ENCODE assay signal across 8 cellular contexts in the genomic region with DNA sequence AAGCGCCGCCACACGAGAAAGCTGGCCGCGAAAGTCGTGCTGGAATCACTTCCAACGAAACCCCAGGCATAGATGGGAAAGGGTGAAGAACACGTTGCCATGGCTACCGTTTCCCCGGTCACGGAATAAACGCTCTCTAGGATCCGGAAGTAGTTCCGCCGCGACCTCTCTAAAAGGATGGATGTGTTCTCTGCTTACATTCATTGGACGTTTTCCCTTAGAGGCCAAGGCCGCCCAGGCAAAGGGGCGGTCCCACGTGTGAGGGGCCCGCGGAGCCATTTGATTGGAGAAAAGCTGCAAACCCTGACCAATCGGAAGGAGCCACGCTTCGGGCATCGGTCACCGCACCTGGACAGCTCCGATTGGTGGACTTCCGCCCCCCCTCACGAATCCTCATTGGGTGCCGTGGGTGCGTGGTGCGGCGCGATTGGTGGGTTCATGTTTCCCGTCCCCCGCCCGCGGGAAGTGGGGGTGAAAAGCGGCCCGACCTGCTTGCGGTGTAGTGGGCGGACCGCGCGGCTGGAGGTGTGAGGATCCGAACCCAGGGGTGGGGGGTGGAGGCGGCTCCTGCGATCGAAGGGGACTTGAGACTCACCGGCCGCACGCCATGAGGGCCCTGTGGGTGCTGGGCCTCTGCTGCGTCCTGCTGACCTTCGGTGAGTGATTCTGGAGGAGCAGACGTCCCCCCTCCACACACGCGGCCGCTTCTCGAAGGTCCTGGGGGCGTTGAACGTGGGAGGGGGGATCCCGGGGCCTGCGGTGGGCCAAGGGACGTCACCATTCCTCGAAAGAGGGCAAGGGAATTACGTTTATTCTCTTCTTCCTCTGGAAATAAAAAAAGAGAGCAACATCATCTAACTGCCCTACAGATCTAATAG. TPM values are rescaled to one million over a fixed set of nuclear protein-coding genes. Genes with fewer than 3 reads are reported as not detected.
A peak's percentile ranks its signal among the peaks of the same experiment; 100 is the strongest.
DNase-seq lines count a peak whose midpoint lies in the region; ATAC-seq and TF ChIP-seq lines count a peak whose summit lies in the region.

A gene (plus strand): TSS at position 502 of the 878 bp plus-strand sequence. CDS start 106 bp downstream, at position 608.

- peak within 1 kb of the TSS; percentile 99 to 100 (median 100) for H3K27ac Mint-ChIP-seq in CD8-positive, alpha-beta memory T cell

- peak within 1 kb of the TSS; percentile 89 to 98 (median 94) for H3K4me3 Mint-ChIP-seq in CD8-positive, alpha-beta memory T cell

- no peaks in the 10 kb centered on the region for H3K9me3 ChIP-seq in CD8-positive, alpha-beta memory T cell (ENCODE audit: low read length)
- no peaks in the 10 kb centered on the region for H3K9me3 ChIP-seq in lower lobe of right lung

- POLR2A ChIA-PET in CD8-positive, alpha-beta memory T cell (lab: Charles Lee): interaction anchor here (0.6 to 3.1 kb wide), 18 partner anchors 10 to 1184 kb away, joined by 3 to 68 read pairs (median 4); a partner anchor contains a TSS

- peaks cover 0 to 6% (median 2%) of the 10 kb centered on the region in 5 donors for H3K9me3 Mint-ChIP-seq in CD8-positive, alpha-beta memory T cell

- TF ChIP-seq CTCF in lower lobe of right lung (IDR thresholded peaks at IDR 0.05): no peak

- peak within 1 kb of the TSS; percentile 93 for H3K27ac ChIP-seq in CD8-positive, alpha-beta memory T cell (ENCODE audit: low read depth, low read length)
- H3K27ac ChIP-seq in lower lobe of right lung: peak within 1 kb of the TSS; percentile 98

- CTCF ChIA-PET in CD8-positive, alpha-beta memory T cell (lab: Charles Lee): interaction anchor here (0.8 to 4.0 kb wide), 9 partner anchors 10 to 50 kb away, joined by 3 to 23 read pairs (median 5); a partner anchor contains a TSS

- H3K4me1 Mint-ChIP-seq in CD8-positive, alpha-beta memory T cell: peaks cover 56 to 75% (median 71%) of the 10 kb centered on the region in 3 donors

- H3K36me3 ChIP-seq in CD8-positive, alpha-beta memory T cell (ENCODE audit: insufficient read depth, low read length): peaks cover 22% of the 10 kb centered on the region
- H3K36me3 ChIP-seq in lower lobe of right lung: peaks cover 32% of the 10 kb centered on the region

- H3K36me3 Mint-ChIP-seq in CD8-positive, alpha-beta memory T cell: peaks cover 15 to 61% (median 21%) of the 10 kb centered on the region in 3 donors

- peak within 1 kb of the TSS; percentile 74 for H3K4me3 ChIP-seq in CD8-positive, alpha-beta memory T cell (ENCODE audit: low read length)
- H3K4me3 ChIP-seq in lower lobe of right lung: peak within 1 kb of the TSS; percentile 85

- intact Hi-C loops in lower lobe of right lung (cut with DNase I): no loop called here

- ATAC-seq in GM19468 (IDR thresholded peaks at IDR 0.05; ENCODE audit: extremely low read depth, unreplicated experiment) (peak; percentile 60), lower lobe of right lung (peak; percentile 94 to 97)

- peaks cover 0 to 11% of the 10 kb centered on the region in 2 donors for H3K27me3 Mint-ChIP-seq in CD8-positive, alpha-beta memory T cell

- H3K4me1 ChIP-seq in CD8-positive, alpha-beta memory T cell (ENCODE audit: insufficient read depth, low read length): peaks cover 57% of the 10 kb centered on the region
- peaks cover 47% of the 10 kb centered on the region for H3K4me1 ChIP-seq in lower lobe of right lung

- H3K27me3 ChIP-seq in CD8-positive, alpha-beta memory T cell (ENCODE audit: insufficient read depth, low read length, poor library complexity, severe bottlenecking): no peaks in the 10 kb centered on the region
- no peaks in the 10 kb centered on the region for H3K27me3 ChIP-seq in lower lobe of right lung (ENCODE audit: low read depth)

- peak; percentile 99 to 100 (median 100) for DNase-seq in CD8-positive, alpha-beta memory T cell
- DNase-seq in HS-5 (ENCODE audit: low read depth): peak; percentile 99
- DNase-seq in NK-92 treated with Interleukin-12 subunit alpha and Interleukin-12 subunit beta, amount 100 ng/mL, for 24 hours (lab: John Stamatoyannopoulos, UW): peak; percentile 98
- DNase-seq in activated CD8-positive, alpha-beta memory T cell treated with anti-CD3 and anti-CD28 coated beads for 24 hours: peak; percentile 99
- peak; percentile 99 for DNase-seq in effector CD4-positive, alpha-beta T cell
- DNase-seq in lower lobe of right lung: peak; percentile 99
- peak; percentile 98 to 100 (median 99) for DNase-seq in stimulated activated CD4-positive, alpha-beta T cell treated with anti-CD3 and anti-CD28 coated beads, TNF-alpha, amount 100 ng/mL, for 24 hours (ENCODE audit: low read depth in 3 of 3)

RNA-seq across cellular contexts. Expression of the gene that starts here (rescaled TPM):
- 100 to 1,000 TPM; 461 to 488 TPM for total RNA-seq in CD8-positive, alpha-beta memory T cell
- polyA plus RNA-seq in CD8-positive, alpha-beta memory T cell: 348 TPM
- 666 TPM for total RNA-seq in lower lobe of right lung

Comparison
In these comparisons a context has a peak if more than half of its experiments do, and no peak if none do; other contexts are left out.
1. Peak in every context shown above with its lines: DNase-seq, ATAC-seq, H3K4me3 ChIP-seq and H3K27ac ChIP-seq.